22 cellular contexts compared by ENCODE assay signal in genomic region chr16:83908798-83909197, GRCh38. TPM values are rescaled to one million over a fixed set of nuclear protein-coding genes. Genes with fewer than 3 reads are reported as not detected.
A peak's percentile ranks its signal among the peaks of the same experiment; 100 is the strongest.
DNase-seq lines count a peak whose midpoint lies in the region; ATAC-seq and TF ChIP-seq lines count a peak whose summit lies in the region.
"Had no signal": no experiment of that assay in that cellular context is flagged by ENCODE, and none has a peak within 500 bp of the region (broad histone marks: within the 10 kb centered on the region; RNA-seq: fewer than 3 reads in every experiment).

No MANE protein-coding gene starts in this region.

- H3K4me3 ChIP-seq in left ventricle myocardium inferior (no peak overlapping the region), sigmoid colon (no peak overlapping the region), body of pancreas (no peak overlapping the region)
- H3K4me3 ChIP-seq: BLaER1 treated with 17β-estradiol and CSF1 and Interleukin-3, amounts not matched to agents 10 nM and 100 nM had no signal

- peak overlapping the region; percentile 11 for H3K27ac ChIP-seq in left ventricle myocardium inferior (replicated peaks)
- no peak overlapping the region for H3K27ac ChIP-seq in sigmoid colon
- no peak overlapping the region for H3K27ac ChIP-seq in body of pancreas
- H3K27ac ChIP-seq: 22Rv1; BLaER1 treated with 17β-estradiol and CSF1 and Interleukin-3, amounts not matched to agents 10 nM and 100 nM had no signal

- peaks cover 75% of the 10 kb centered on the region for H3K4me1 ChIP-seq in left ventricle myocardium inferior
- H3K4me1 ChIP-seq in sigmoid colon: peaks cover 0 to 8% (median 7%) of the 10 kb centered on the region in 4 donors
- peaks cover 15% of the 10 kb centered on the region for H3K4me1 ChIP-seq in body of pancreas
- H3K4me1 ChIP-seq: BLaER1 treated with 17β-estradiol and CSF1 and Interleukin-3, amounts not matched to agents 10 nM and 100 nM had no signal

- peak overlapping the region; percentile 35 for H3K27ac Mint-ChIP-seq in memory B cell

- peaks cover 59% of the 10 kb centered on the region for H3K36me3 ChIP-seq in left ventricle myocardium inferior
- peaks cover 24 to 68% (median 40%) of the 10 kb centered on the region in 4 donors for H3K36me3 ChIP-seq in sigmoid colon
- H3K36me3 ChIP-seq in body of pancreas (replicated peaks in 1 of 2; ENCODE audit: insufficient read depth in 1 of 2, low read depth in 2 of 2): peaks cover 0 to 19% of the 10 kb centered on the region in 2 donors

- intact Hi-C loops in left ventricle myocardium inferior (cut with micrococcal nuclease) (no loop called here), left cardiac atrium (cut with DNase I) (no loop called here), sigmoid colon (cut with DNase I) (no loop called here), body of pancreas (cut with DNase I) (no loop called here), sciatic nerve (cut with DNase I) (no loop called here)

- no peak overlapping the region for H3K4me3 Mint-ChIP-seq in memory B cell
- H3K4me3 Mint-ChIP-seq: CD4-positive, alpha-beta memory T cell had no signal

- 90 to 95% methylated on average over 2 of the region's 2 CpGs for WGBS in sigmoid colon, 2 donors
- 79 to 82% methylated on average over 2 of the region's 2 CpGs for WGBS in body of pancreas, 2 donors

- H3K36me3 Mint-ChIP-seq in memory B cell: peaks cover 28% of the 10 kb centered on the region

- H3K4me1 Mint-ChIP-seq in memory B cell: no peaks in the 10 kb centered on the region

- H3K9me3 ChIP-seq in left ventricle myocardium inferior (replicated peaks) (no peaks in the 10 kb centered on the region), sigmoid colon (no peaks in the 10 kb centered on the region), body of pancreas (no peaks in the 10 kb centered on the region)
- H3K9me3 ChIP-seq: BLaER1 treated with 17β-estradiol and CSF1 and Interleukin-3, amounts not matched to agents 10 nM and 100 nM had no signal

- ATAC-seq in left cardiac atrium: no peak
- ATAC-seq in memory B cell (ENCODE audit: low read depth): no peak
- no peak for ATAC-seq in body of pancreas
- no peak for ATAC-seq in sciatic nerve
- ATAC-seq: Panc1 had no signal

- no peaks in the 10 kb centered on the region for H3K27me3 Mint-ChIP-seq in memory B cell
- H3K27me3 Mint-ChIP-seq: CD4-positive, alpha-beta memory T cell had no signal

- TF ChIP-seq POLR2A in sigmoid colon (IDR thresholded peaks at IDR 0.05): no peak
- no peak for TF ChIP-seq POLR2A in body of pancreas (IDR thresholded peaks at IDR 0.05)

- H3K27me3 ChIP-seq in left ventricle myocardium inferior (ENCODE audit: low read depth) (no peaks in the 10 kb centered on the region), sigmoid colon (no peaks in the 10 kb centered on the region), body of pancreas (no peaks in the 10 kb centered on the region)
- H3K27me3 ChIP-seq: BLaER1 treated with 17β-estradiol and CSF1 and Interleukin-3, amounts not matched to agents 10 nM and 100 nM had no signal

- TF ChIP-seq CTCF in left ventricle myocardium inferior (IDR thresholded peaks at IDR 0.05; ENCODE audit: borderline replicate concordance) (no peak), sigmoid colon (IDR thresholded peaks at IDR 0.05) (no peak), body of pancreas (IDR thresholded peaks at IDR 0.05) (no peak)

- TF ChIP-seq EP300 in sigmoid colon (IDR thresholded peaks at IDR 0.05): no peak

- H3K9me3 Mint-ChIP-seq in memory B cell: no peaks in the 10 kb centered on the region
- H3K9me3 Mint-ChIP-seq: CD4-positive, alpha-beta memory T cell had no signal

- DNase-seq in left ventricle myocardium inferior (no peak), left cardiac atrium (no peak), memory B cell (ENCODE audit: low spot score in 2 of 2) (no peak), sigmoid colon (peak; percentile 38), body of pancreas (no peak), DMS153 (lab: John Stamatoyannopoulos, UW) (no peak), sciatic nerve (ENCODE audit: low spot score) (no peak)
- no peak for DNase-seq in stimulated activated CD4-positive, alpha-beta T cell treated with anti-CD3 and anti-CD28 coated beads, Interleukin-2, amount 100 ng/mL, for 48 hours
- DNase-seq: CD4-positive, alpha-beta memory T cell; GOT3; KG1; NCI-H1105; NCI-H146; NCI-H2029; NCI-H2171; NCI-H345; NCI-H524; NCI-H774; NK-92 treated with Interleukin-12 subunit alpha and Interleukin-12 subunit beta, amount 100 ng/mL, for 24 hours had no signal

RNA-seq across cellular contexts. Expression of gene MLYCD, which starts 9.9 kb away (rescaled TPM):
- 50.4 TPM for total RNA-seq in left ventricle myocardium inferior
- total RNA-seq in left cardiac atrium: 10 to 100 TPM; 27.0 to 36.3 TPM
- 10 to 100 TPM in 3 of 4 donors, 1 to 10 TPM in 1; 9.3 to 16.3 (median 10.8) TPM for total RNA-seq in sigmoid colon
- 1 to 10 TPM; 1.8 to 5.4 (median 3.0) TPM for polyA plus RNA-seq in sigmoid colon
- total RNA-seq in body of pancreas: 10 to 100 TPM; 19.2 to 29.3 TPM
- 8.2 TPM for total RNA-seq in sciatic nerve

RNA-seq across cellular contexts. Expression of gene OSGIN1, which starts 44.2 kb away (rescaled TPM):
- total RNA-seq in left ventricle myocardium inferior: 12.5 TPM
- 1 to 10 TPM; 7.0 to 8.3 TPM for total RNA-seq in left cardiac atrium
- 1 to 10 TPM; 3.6 to 5.4 (median 4.3) TPM for total RNA-seq in sigmoid colon
- 1 to 10 TPM; 6.6 to 9.9 (median 8.1) TPM for polyA plus RNA-seq in sigmoid colon
- total RNA-seq in body of pancreas: 1 to 10 TPM; 4.0 to 5.2 TPM
- total RNA-seq in sciatic nerve: 11.5 TPM

RNA-seq across cellular contexts. Expression of gene NECAB2, which starts 59.2 kb away (rescaled TPM):
- total RNA-seq in left ventricle myocardium inferior (0.69 TPM), left cardiac atrium (under 1 TPM in 1 of 2 donors, not detected in 1; 0.91 TPM), sigmoid colon (1 to 10 TPM in 2 of 4 donors, not detected in 2; 1.8 to 3.1 TPM), body of pancreas (1 to 10 TPM; 1.0 to 3.6 TPM), sciatic nerve (0.80 TPM)
- under 1 TPM in 1 of 3 donors, not detected in 2; 0.34 TPM for polyA plus RNA-seq in sigmoid colon
- total RNA-seq: CD4-positive, alpha-beta memory T cell had no signal
- polyA plus RNA-seq: CD4-positive, alpha-beta memory T cell had no signal
